Comparison of ENCODE assay signal across 25 cellular contexts in the genomic region with DNA sequence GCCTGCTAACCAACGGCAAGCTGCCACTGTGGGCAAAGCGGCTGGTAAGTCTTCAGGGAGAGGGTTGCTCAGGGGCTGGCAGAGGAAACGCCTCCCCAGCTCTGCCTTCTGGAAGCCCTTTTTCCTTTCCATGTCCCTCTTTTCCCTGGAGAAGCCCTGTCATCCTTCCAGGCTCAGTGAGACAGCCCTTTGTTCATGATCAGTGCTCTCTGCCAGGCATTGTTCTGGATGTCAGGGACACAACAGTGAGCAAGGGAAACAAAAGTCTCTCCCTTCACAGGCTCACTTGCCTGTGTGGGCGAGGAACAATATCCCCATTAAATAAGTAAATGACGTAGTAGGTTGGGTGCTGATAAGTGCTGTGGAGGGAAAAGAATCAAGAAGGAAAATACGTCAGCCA. TPM values are rescaled to one million over a fixed set of nuclear protein-coding genes. Genes with fewer than 3 reads are reported as not detected.
A peak's percentile ranks its signal among the peaks of the same experiment; 100 is the strongest.
DNase-seq lines count a peak whose midpoint lies in the region; FAIRE-seq and TF ChIP-seq lines count a peak whose summit lies in the region.
"Had no signal": no experiment of that assay in that cellular context is flagged by ENCODE, and none has a peak within 500 bp of the region (broad histone marks: within the 10 kb centered on the region; RNA-seq: fewer than 3 reads in every experiment).

No MANE protein-coding gene starts in this region.

- no peaks in the 10 kb centered on the region for H3K27me3 ChIP-seq in SK-N-SH (ENCODE audit: insufficient read depth)
- H3K27me3 ChIP-seq: brain microvascular endothelial cell, right lobe of liver, SJSA1 had no signal

- no peaks in the 10 kb centered on the region for H3F3A ChIP-seq in SK-N-SH (replicated peaks; ENCODE audit: insufficient read depth)

- H4K20me1 ChIP-seq in SK-N-SH (ENCODE audit: insufficient read depth) = no peaks in the 10 kb centered on the region

- TF ChIP-seq RAD21 in SK-N-SH (IDR thresholded peaks at IDR 0.05; ENCODE audit: low read length) = no peak

- peak overlapping the region; percentile 96 for H3K27ac ChIP-seq in caudate nucleus (ENCODE audit: low read depth, low read length)
- no peak overlapping the region for H3K27ac ChIP-seq in SK-N-SH (ENCODE audit: low read depth in 2 of 2, low read length in 1 of 2)
- H3K27ac ChIP-seq: brain microvascular endothelial cell, right lobe of liver, SJSA1, WERI-Rb-1 had no signal

- WGBS in SK-N-SH (ENCODE audit: low lambda C conversion rate) = 97% methylated on average over 6 of the region's 6 CpGs

- no peak for TF ChIP-seq EP300 in SK-N-SH (IDR thresholded peaks at IDR 0.05; ENCODE audit: borderline replicate concordance in 1 of 2, low read depth in 1 of 2, low read length in 1 of 2)

- no peak overlapping the region for H3K9ac ChIP-seq in SK-N-SH

- FAIRE-seq in GM12891 (lab: Jason Lieb, UNC) = peak; percentile 51
- FAIRE-seq: keratinocyte had no signal

- no peak for DNase-seq in GM12891 (ENCODE audit: insufficient read length, low spot score)
- peak in 55 of 61 donors; percentile 24 to 90 (median 75) for DNase-seq in caudate nucleus (lab: John Stamatoyannopoulos, UW)
- peak in 44 of 51 donors; percentile 10 to 94 (median 64) for DNase-seq in hypothalamus (lab: John Stamatoyannopoulos, UW)
- peak; percentile 95 for DNase-seq in putamen (ENCODE audit: low spot score)
- DNase-seq in NCI-H2029 (lab: John Stamatoyannopoulos, UW) = no peak
- DNase-seq in SK-N-SH = no peak
- DNase-seq in ureter (ENCODE audit: low spot score) = no peak
- no peak for DNase-seq in SHP77 treated with DMSO at 0.1 percent for 48 hours (lab: John Stamatoyannopoulos, UW)
- DNase-seq: activated naive CD8-positive, alpha-beta T cell treated with anti-CD3 and anti-CD28 coated beads, Interleukin-2, amount 10 ng/mL, durations not matched to agents 7 days and 5 days; brain microvascular endothelial cell; CD4-positive, alpha-beta memory T cell; DMS53; IMR-90; NCI-H1105 treated with DMSO at 0.1 percent for 48 hours; NCI-H2107; NCI-H510A; right lobe of liver; T-helper 2 cell; WERI-Rb-1 had no signal

- H3K36me3 ChIP-seq in SK-N-SH (replicated peaks in 1 of 2; ENCODE audit: control insufficient read depth in 1 of 2, insufficient read depth in 2 of 2, low read length in 1 of 2) = peaks cover 0 to 3% of the 10 kb centered on the region in 2 experiments
- H3K36me3 ChIP-seq: brain microvascular endothelial cell, right lobe of liver had no signal

- no peak for TF ChIP-seq POLR2A in GM12891 (IDR thresholded peaks at IDR 0.05; ENCODE audit: low read depth, low read length)

- no peak overlapping the region for H3K4me3 ChIP-seq in SK-N-SH (ENCODE audit: low read depth in 2 of 2, low read length in 1 of 2)
- H3K4me3 ChIP-seq: coronary artery, lung, right lobe of liver, SJSA1 had no signal

- H3K4me2 ChIP-seq in SK-N-SH = no peak overlapping the region

- H3K9me3 ChIP-seq in SK-N-SH = no peaks in the 10 kb centered on the region
- H3K9me3 ChIP-seq: right lobe of liver, SJSA1 had no signal

- TF ChIP-seq CTCF in SK-N-SH (IDR thresholded peaks at IDR 0.05) = no peak

- no peaks in the 10 kb centered on the region for H3K4me1 ChIP-seq in SK-N-SH (ENCODE audit: control insufficient read depth in 1 of 2, insufficient read depth in 2 of 2, low read depth in 1 of 2, low read length in 1 of 2)
- H3K4me1 ChIP-seq: right lobe of liver, SJSA1 had no signal

- CTCF ChIA-PET in SK-N-SH (lab: Yijun Ruan, JAX) = no interaction called here

- H3K9me2 ChIP-seq in SK-N-SH = no peaks in the 10 kb centered on the region

- H2AFZ ChIP-seq in SK-N-SH (ENCODE audit: low read depth) = no peak overlapping the region

- H3K79me2 ChIP-seq in SK-N-SH (ENCODE audit: insufficient read depth) = no peaks in the 10 kb centered on the region

- POLR2A ChIA-PET in SK-N-SH (lab: Yijun Ruan, JAX) = no interaction called here

TF ChIP-seq in GM12891, 5 proteins besides CTCF, POLR2A, EP300 and RAD21:
- TF ChIP-seq PAX5 (IDR thresholded peaks at IDR 0.05; ENCODE audit: insufficient read depth, low read length, severe bottlenecking) = no peak
- no peak for TF ChIP-seq SPI1 (IDR thresholded peaks at IDR 0.05; ENCODE audit: low read depth, low read length)
- no peak for TF ChIP-seq TAF1 (IDR thresholded peaks at IDR 0.05; ENCODE audit: low read depth, low read length)
- no peak for TF ChIP-seq POU2F2 (IDR thresholded peaks at IDR 0.05; ENCODE audit: low read depth, low read length)
- TF ChIP-seq POLR2AphosphoS5 (IDR thresholded peaks at IDR 0.05; ENCODE audit: low read depth, low read length) = no peak

TF ChIP-seq in SK-N-SH, 30 proteins besides CTCF, POLR2A, EP300 and RAD21:
- TF ChIP-seq MXI1 (IDR thresholded peaks at IDR 0.05; ENCODE audit: low read depth, low read length) (no peak), FOXJ3 (CRISPR knock-in tag; IDR thresholded peaks at IDR 0.05) (no peak), TCF12 (IDR thresholded peaks at IDR 0.05) (no peak), RXRA (IDR thresholded peaks at IDR 0.05; ENCODE audit: borderline replicate concordance, low read depth) (no peak), REST (IDR thresholded peaks at IDR 0.05; ENCODE audit: low read depth, low read length) (no peak), FOSL2 (IDR thresholded peaks at IDR 0.05; ENCODE audit: borderline replicate concordance, low read depth) (no peak), PBX3 (IDR thresholded peaks at IDR 0.05) (no peak), CHD2 (IDR thresholded peaks at IDR 0.05; ENCODE audit: low read length, partially characterized antibody) (no peak), SMC3 (IDR thresholded peaks at IDR 0.05; ENCODE audit: low read depth, low read length) (no peak)
- TF ChIP-seq, protein P1, sequence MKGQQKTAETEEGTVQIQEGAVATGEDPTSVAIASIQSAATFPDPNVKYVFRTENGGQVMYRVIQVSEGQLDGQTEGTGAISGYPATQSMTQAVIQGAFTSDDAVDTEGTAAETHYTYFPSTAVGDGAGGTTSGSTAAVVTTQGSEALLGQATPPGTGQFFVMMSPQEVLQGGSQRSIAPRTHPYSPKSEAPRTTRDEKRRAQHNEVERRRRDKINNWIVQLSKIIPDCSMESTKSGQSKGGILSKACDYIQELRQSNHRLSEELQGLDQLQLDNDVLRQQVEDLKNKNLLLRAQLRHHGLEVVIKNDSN (IDR thresholded peaks at IDR 0.05; ENCODE audit: borderline replicate concordance, low read depth) = no peak

RNA-seq across cellular contexts. Expression of gene OVOL3, which starts 13.9 kb away (rescaled TPM):
- polyA plus RNA-seq in GM12891 (2012; ENCODE audit: low read depth, missing spikeins) = 0.15 TPM
- 0.18 TPM in 1 of 2 replicates, not detected in the other for polyA plus RNA-seq in SK-N-SH (2012; rRNA removed)
- not detected in 2 replicates for polyA plus RNA-seq in SK-N-SH (2012; cell fraction: cytosol; rRNA removed)
- 0.08 and 0.74 TPM in 2 replicates for polyA plus RNA-seq in SK-N-SH (2012; cell fraction: nucleus; rRNA removed)
- total RNA-seq in ureter = not detected
- total RNA-seq: activated naive CD8-positive, alpha-beta T cell treated with anti-CD3 and anti-CD28 coated beads, Interleukin-2, amount 10 ng/mL, durations not matched to agents 7 days and 5 days; CD4-positive, alpha-beta memory T cell; IMR-90; lung; omental fat pad; right lobe of liver; SJSA1; subcutaneous adipose tissue had no signal
- polyA plus RNA-seq: CD4-positive, alpha-beta memory T cell; IMR-90; keratinocyte; lung had no signal

RNA-seq across cellular contexts. Expression of gene POLR2I, which starts 17.6 kb away (rescaled TPM):
- 160 TPM for polyA plus RNA-seq in GM12891 (2012; ENCODE audit: low read depth, missing spikeins)
- polyA plus RNA-seq in SK-N-SH (2012; rRNA removed) = 54.8 and 140 TPM in 2 replicates
- 63.6 and 68.8 TPM in 2 replicates for polyA plus RNA-seq in SK-N-SH (2012; cell fraction: cytosol; rRNA removed)
- polyA plus RNA-seq in SK-N-SH (2012; cell fraction: nucleus; rRNA removed) = 33.0 and 56.9 TPM in 2 replicates
- total RNA-seq in ureter = 49.6 TPM

RNA-seq across cellular contexts. Expression of gene TBCB, which starts 18.2 kb away (rescaled TPM):
- 112 TPM for polyA plus RNA-seq in GM12891 (2012; ENCODE audit: low read depth, missing spikeins)
- 566 and 712 TPM in 2 replicates for polyA plus RNA-seq in SK-N-SH (2012; rRNA removed)
- 448 and 578 TPM in 2 replicates for polyA plus RNA-seq in SK-N-SH (2012; cell fraction: cytosol; rRNA removed)
- polyA plus RNA-seq in SK-N-SH (2012; cell fraction: nucleus; rRNA removed) = 348 and 359 TPM in 2 replicates
- total RNA-seq in ureter = 117 TPM

RNA-seq across cellular contexts. Expression of gene WDR62, which starts 42.3 kb away (rescaled TPM):
- 5.0 TPM for polyA plus RNA-seq in GM12891 (2012; ENCODE audit: low read depth, missing spikeins)
- 5.0 and 5.3 TPM in 2 replicates for polyA plus RNA-seq in SK-N-SH (2012; rRNA removed)
- 1.6 and 3.4 TPM in 2 replicates for polyA plus RNA-seq in SK-N-SH (2012; cell fraction: cytosol; rRNA removed)
- polyA plus RNA-seq in SK-N-SH (2012; cell fraction: nucleus; rRNA removed) = 20.4 and 27.2 TPM in 2 replicates
- 1.6 TPM for total RNA-seq in ureter

RNA-seq across cellular contexts. Expression of gene CAPNS1, which starts 42.8 kb away (rescaled TPM):
- polyA plus RNA-seq in GM12891 (2012; ENCODE audit: low read depth, missing spikeins) = 444 TPM
- polyA plus RNA-seq in SK-N-SH (2012; rRNA removed) = 999 and 1,027 TPM in 2 replicates
- 704 and 867 TPM in 2 replicates for polyA plus RNA-seq in SK-N-SH (2012; cell fraction: cytosol; rRNA removed)
- 330 and 555 TPM in 2 replicates for polyA plus RNA-seq in SK-N-SH (2012; cell fraction: nucleus; rRNA removed)
- 649 TPM for total RNA-seq in ureter

Comparison
In these comparisons a context has a peak if more than half of its experiments do, and no peak if none do; other contexts are left out.
1. DNase-seq: peak in caudate nucleus (55 of 61), hypothalamus (44 of 51) and putamen (single experiment); none in GM12891 (single experiment), NCI-H2029 (single experiment), SK-N-SH (single experiment), ureter (single experiment) and SHP77 treated with DMSO at 0.1 percent for 48 hours (single experiment).